1 cellular context compared by ENCODE assay signal in the genomic region with DNA sequence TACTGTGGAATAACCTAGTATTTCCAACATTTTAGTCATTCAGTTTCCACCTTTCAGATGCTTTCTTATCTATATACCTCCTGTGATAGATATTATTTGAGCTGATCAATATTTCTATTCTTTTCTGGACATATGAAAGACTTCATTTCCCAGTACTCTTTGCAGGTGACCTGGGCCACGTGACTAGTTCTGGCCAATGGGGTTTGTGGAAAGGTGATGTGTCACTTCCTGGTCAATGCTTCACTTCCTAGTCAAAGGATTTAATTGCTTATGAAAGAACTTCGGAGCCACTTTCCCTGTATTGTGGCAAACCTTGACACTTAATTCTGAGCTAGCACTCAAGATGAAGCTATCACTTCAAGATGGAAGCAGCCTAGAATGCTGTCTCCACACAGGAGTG.
A peak's percentile ranks its signal among the peaks of the same experiment; 100 is the strongest.
TF ChIP-seq lines count a peak whose summit lies in the region.

No MANE protein-coding gene starts in this region.

TF ChIP-seq in K562, 482 proteins besides CTCF, POLR2A, EP300 and RAD21 (continued from another document):
- TF ChIP-seq CBX8 (IDR thresholded peaks at IDR 0.05; ENCODE audit: borderline replicate concordance, extremely low read depth, low read depth, low read length, poor library complexity, severe bottlenecking) = no peak
- TF ChIP-seq, protein P1, sequence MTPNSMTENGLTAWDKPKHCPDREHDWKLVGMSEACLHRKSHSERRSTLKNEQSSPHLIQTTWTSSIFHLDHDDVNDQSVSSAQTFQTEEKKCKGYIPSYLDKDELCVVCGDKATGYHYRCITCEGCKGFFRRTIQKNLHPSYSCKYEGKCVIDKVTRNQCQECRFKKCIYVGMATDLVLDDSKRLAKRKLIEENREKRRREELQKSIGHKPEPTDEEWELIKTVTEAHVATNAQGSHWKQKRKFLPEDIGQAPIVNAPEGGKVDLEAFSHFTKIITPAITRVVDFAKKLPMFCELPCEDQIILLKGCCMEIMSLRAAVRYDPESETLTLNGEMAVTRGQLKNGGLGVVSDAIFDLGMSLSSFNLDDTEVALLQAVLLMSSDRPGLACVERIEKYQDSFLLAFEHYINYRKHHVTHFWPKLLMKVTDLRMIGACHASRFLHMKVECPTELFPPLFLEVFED (CRISPR knock-in tag; conservative IDR thresholded peaks at IDR 0.05) = no peak
- TF ChIP-seq MCM2 (IDR thresholded peaks at IDR 0.05; ENCODE audit: low read depth) = no peak
- TF ChIP-seq NUFIP1 (IDR thresholded peaks at IDR 0.05; ENCODE audit: partially characterized antibody) = no peak
- no peak for TF ChIP-seq SIRT6 (IDR thresholded peaks at IDR 0.05; ENCODE audit: low read depth, low read length)
- TF ChIP-seq ZBTB7A (IDR thresholded peaks at IDR 0.05; ENCODE audit: borderline replicate concordance, control insufficient read depth, low read depth, low read length) = no peak
- TF ChIP-seq, protein P2, sequence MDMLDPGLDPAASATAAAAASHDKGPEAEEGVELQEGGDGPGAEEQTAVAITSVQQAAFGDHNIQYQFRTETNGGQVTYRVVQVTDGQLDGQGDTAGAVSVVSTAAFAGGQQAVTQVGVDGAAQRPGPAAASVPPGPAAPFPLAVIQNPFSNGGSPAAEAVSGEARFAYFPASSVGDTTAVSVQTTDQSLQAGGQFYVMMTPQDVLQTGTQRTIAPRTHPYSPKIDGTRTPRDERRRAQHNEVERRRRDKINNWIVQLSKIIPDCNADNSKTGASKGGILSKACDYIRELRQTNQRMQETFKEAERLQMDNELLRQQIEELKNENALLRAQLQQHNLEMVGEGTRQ (CRISPR knock-in tag; IDR thresholded peaks at IDR 0.05) = peak; percentile 92
- no peak for TF ChIP-seq HNRNPUL1 (IDR thresholded peaks at IDR 0.05; ENCODE audit: low read length)
- no peak for TF ChIP-seq KDM1A (IDR thresholded peaks at IDR 0.05)
- TF ChIP-seq ZNF134 (CRISPR knock-in tag; conservative IDR thresholded peaks at IDR 0.05) = no peak
- TF ChIP-seq, protein P3, sequence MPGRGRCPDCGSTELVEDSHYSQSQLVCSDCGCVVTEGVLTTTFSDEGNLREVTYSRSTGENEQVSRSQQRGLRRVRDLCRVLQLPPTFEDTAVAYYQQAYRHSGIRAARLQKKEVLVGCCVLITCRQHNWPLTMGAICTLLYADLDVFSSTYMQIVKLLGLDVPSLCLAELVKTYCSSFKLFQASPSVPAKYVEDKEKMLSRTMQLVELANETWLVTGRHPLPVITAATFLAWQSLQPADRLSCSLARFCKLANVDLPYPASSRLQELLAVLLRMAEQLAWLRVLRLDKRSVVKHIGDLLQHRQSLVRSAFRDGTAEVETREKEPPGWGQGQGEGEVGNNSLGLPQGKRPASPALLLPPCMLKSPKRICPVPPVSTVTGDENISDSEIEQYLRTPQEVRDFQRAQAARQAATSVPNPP (IDR thresholded peaks at IDR 0.05; ENCODE audit: borderline replicate concordance, insufficient read depth, insufficient read length) = no peak
- no peak for TF ChIP-seq GATAD2B (IDR thresholded peaks at IDR 0.05; ENCODE audit: borderline replicate concordance)
- no peak for TF ChIP-seq MTA3 (IDR thresholded peaks at IDR 0.05; ENCODE audit: borderline replicate concordance)
- peak in 1 of 2 experiments; percentile 26; a peak in 1 of 4 replicates for TF ChIP-seq SIX5 (IDR thresholded peaks at IDR 0.05; ENCODE audit: borderline replicate concordance in 1 of 2, insufficient read depth in 1 of 2, low read depth in 1 of 2, low read length in 2 of 2)
- no peak for TF ChIP-seq RFX5 (IDR thresholded peaks at IDR 0.05; ENCODE audit: low read depth, low read length)
- no peak for TF ChIP-seq SETDB1 (IDR thresholded peaks at IDR 0.05; ENCODE audit: low read length)
- TF ChIP-seq, protein P4, sequence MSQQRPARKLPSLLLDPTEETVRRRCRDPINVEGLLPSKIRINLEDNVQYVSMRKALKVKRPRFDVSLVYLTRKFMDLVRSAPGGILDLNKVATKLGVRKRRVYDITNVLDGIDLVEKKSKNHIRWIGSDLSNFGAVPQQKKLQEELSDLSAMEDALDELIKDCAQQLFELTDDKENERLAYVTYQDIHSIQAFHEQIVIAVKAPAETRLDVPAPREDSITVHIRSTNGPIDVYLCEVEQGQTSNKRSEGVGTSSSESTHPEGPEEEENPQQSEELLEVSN (IDR thresholded peaks at IDR 0.05; ENCODE audit: borderline replicate concordance in 1 of 2, extremely low read depth in 1 of 2, insufficient read depth in 1 of 2, insufficient read length in 1 of 2, low read depth in 1 of 2, low read length in 1 of 2, poor library complexity in 1 of 2, severe bottlenecking in 1 of 2) = no peak
- TF ChIP-seq, protein P5, sequence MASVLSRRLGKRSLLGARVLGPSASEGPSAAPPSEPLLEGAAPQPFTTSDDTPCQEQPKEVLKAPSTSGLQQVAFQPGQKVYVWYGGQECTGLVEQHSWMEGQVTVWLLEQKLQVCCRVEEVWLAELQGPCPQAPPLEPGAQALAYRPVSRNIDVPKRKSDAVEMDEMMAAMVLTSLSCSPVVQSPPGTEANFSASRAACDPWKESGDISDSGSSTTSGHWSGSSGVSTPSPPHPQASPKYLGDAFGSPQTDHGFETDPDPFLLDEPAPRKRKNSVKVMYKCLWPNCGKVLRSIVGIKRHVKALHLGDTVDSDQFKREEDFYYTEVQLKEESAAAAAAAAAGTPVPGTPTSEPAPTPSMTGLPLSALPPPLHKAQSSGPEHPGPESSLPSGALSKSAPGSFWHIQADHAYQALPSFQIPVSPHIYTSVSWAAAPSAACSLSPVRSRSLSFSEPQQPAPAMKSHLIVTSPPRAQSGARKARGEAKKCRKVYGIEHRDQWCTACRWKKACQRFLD (CRISPR knock-in tag; IDR thresholded peaks at IDR 0.05) = no peak
- peak; percentile 21 for TF ChIP-seq FOS (IDR thresholded peaks at IDR 0.05; ENCODE audit: extremely low read depth, insufficient read length)
- TF ChIP-seq CHD2 (IDR thresholded peaks at IDR 0.05; ENCODE audit: low read depth, low read length) = no peak
- TF ChIP-seq ZNF197 (CRISPR knock-in tag; IDR thresholded peaks at IDR 0.05; ENCODE audit: low read depth) = no peak
- no peak for TF ChIP-seq ZNF282 (CRISPR knock-in tag; IDR thresholded peaks at IDR 0.05)
- no peak for TF ChIP-seq PPARD (CRISPR knock-in tag; IDR thresholded peaks at IDR 0.05)
- no peak for TF ChIP-seq GABPB1 (CRISPR knock-in tag; IDR thresholded peaks at IDR 0.05)
